1 cellular context compared by ENCODE assay signal in the genomic region with DNA sequence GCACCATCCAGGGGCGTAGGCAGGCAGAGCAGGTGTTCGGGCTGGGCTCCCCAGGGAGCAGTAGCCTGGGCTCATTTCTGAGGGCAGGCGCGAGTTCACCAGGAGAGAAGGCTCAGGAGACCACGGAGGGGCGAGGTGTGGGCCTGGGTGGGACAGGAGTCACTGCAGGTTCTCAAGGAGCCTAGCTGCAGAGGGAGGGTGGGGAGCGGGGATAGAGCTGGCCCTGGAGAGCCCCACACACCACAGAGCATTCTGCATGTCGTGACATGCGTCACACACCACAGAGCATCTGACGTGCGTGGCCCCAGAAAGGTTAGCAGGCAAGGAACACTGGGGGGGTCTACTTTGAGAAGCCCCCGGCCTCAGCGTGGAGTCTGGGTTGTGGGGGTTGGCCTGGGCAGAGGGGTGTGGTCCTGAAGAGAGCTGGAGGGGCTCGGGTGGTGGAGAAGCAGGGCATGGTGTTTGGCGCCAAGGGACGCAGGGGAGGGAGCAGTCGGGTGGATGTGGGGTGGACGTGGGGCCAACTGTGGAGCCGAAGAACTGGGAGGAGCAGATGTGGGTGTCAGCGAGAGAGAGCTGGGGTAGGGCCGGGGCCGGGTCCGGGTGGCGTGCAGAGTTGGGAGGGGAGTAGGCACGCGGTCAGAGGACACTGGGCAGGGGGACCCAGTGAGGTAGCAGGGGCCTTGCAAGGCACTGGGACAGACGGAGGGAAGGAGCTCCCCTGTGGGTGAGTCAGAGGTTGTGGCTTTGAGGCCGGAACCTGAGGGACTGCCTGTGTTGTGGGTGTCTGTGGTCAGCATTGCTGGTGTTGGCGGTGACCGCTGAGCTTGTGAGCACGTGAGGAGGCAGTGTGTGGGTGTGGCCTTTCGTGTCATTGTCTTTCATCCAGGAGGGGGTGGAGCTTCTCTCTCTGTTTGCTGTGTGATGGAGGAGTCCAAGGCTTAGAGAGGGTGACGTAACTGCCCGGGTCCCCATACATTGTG.
A peak's percentile ranks its signal among the peaks of the same experiment; 100 is the strongest.
TF ChIP-seq lines count a peak whose summit lies in the region.

No MANE protein-coding gene starts in this region.

TF ChIP-seq in K562, 482 proteins besides CTCF, POLR2A, EP300 and RAD21 (continued from another document and continues in another):
- no peak for TF ChIP-seq NKRF (IDR thresholded peaks at IDR 0.05; ENCODE audit: borderline replicate concordance)
- TF ChIP-seq GATAD2A (IDR thresholded peaks at IDR 0.05): no peak
- TF ChIP-seq, protein P1, sequence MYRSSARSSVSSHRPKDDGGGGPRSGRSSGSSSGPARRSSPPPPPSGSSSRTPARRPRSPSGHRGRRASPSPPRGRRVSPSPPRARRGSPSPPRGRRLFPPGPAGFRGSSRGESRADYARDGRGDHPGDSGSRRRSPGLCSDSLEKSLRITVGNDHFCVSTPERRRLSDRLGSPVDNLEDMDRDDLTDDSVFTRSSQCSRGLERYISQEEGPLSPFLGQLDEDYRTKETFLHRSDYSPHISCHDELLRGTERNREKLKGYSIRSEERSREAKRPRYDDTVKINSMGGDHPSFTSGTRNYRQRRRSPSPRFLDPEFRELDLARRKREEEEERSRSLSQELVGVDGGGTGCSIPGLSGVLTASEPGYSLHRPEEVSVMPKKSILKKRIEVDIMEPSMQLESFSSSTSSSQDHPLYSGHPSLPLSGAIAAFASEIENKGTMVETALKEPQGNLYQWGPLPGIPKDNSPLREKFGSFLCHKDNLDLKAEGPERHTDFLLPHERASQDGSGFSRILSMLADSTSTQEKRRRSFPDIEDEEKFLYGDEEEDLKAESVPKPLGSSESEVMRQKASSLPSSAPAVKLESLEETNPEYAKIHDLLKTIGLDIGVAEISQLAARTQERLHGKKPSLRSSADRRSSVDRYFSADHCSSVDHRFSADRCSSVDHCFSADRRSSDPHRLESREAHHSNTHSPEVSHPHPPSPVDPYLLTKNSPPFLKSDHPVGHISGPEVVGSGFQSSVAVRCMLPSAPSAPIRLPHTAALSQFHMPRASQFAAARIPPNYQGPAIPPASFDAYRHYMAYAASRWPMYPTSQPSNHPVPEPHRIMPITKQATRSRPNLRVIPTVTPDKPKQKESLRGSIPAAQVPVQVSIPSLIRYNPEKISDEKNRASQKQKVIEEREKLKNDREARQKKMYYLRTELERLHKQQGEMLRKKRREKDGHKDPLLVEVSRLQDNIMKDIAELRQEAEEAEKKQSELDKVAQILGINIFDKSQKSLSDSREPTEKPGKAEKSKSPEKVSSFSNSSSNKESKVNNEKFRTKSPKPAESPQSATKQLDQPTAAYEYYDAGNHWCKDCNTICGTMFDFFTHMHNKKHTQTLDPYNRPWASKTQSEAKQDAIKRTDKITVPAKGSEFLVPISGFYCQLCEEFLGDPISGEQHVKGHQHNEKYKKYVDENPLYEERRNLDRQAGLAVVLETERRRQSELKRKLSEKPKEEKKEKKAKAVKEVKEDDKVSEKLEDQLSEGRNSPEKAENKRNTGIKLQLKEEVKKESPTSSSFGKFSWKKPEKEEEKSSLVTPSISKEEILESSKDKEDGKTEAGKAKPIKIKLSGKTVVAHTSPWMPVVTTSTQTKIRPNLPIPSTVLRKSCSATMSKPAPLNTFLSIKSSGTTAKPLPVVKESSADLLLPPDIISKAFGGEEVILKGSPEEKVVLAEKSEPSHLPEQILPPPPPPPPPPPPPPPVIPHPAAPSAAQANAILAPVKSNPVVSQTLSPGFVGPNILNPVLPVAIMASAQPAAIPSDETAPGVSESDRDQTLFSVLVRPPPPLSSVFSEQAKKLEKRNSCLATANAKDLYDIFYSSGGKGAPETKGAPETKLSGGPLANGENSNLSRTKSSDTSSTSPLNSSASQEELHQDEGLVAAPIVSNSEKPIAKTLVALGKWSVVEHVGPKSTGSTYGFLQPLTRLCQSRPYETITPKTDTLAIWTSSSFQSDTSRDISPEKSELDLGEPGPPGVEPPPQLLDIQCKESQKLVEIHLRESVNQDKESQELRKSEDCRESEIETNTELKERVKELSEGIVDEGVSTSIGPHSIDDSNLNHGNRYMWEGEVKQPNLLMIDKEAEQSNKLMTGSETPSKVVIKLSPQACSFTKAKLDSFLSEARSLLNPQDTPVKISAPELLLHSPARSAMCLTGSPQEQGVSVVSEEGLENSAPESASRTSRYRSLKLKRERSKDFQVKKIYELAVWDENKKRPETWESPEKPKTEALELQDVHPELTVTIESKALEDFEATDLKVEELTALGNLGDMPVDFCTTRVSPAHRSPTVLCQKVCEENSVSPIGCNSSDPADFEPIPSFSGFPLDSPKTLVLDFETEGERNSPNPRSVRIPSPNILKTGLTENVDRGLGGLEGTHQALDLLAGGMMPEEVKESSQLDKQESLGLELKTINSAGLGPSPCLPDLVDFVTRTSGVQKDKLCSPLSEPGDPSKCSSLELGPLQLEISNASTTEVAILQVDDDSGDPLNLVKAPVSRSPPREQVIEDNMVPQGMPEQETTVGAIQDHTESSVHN (IDR thresholded peaks at IDR 0.05; ENCODE audit: borderline replicate concordance in 1 of 2, low read depth in 1 of 2): peak in 1 of 2 experiments; percentile 83; a peak in 2 of 4 replicates
- peak; percentile 43; the same call in 1 of the 2 replicates for TF ChIP-seq POLR2G (IDR thresholded peaks at IDR 0.05; ENCODE audit: low read depth, low read length)
- TF ChIP-seq FOXO4 (CRISPR knock-in tag; IDR thresholded peaks at IDR 0.05): no peak
- no peak for TF ChIP-seq GABPA (tag; conservative IDR thresholded peaks at IDR 0.05; ENCODE audit: low read depth)
- TF ChIP-seq BMI1 (IDR thresholded peaks at IDR 0.05; ENCODE audit: low read length): no peak
- TF ChIP-seq TCF7L2 (IDR thresholded peaks at IDR 0.05; ENCODE audit: low read depth, low read length): no peak
- TF ChIP-seq, protein P2, sequence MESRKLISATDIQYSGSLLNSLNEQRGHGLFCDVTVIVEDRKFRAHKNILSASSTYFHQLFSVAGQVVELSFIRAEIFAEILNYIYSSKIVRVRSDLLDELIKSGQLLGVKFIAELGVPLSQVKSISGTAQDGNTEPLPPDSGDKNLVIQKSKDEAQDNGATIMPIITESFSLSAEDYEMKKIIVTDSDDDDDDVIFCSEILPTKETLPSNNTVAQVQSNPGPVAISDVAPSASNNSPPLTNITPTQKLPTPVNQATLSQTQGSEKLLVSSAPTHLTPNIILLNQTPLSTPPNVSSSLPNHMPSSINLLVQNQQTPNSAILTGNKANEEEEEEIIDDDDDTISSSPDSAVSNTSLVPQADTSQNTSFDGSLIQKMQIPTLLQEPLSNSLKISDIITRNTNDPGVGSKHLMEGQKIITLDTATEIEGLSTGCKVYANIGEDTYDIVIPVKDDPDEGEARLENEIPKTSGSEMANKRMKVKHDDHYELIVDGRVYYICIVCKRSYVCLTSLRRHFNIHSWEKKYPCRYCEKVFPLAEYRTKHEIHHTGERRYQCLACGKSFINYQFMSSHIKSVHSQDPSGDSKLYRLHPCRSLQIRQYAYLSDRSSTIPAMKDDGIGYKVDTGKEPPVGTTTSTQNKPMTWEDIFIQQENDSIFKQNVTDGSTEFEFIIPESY (CRISPR knock-in tag; IDR thresholded peaks at IDR 0.05): no peak
- no peak for TF ChIP-seq ZZZ3 (IDR thresholded peaks at IDR 0.05)
- no peak for TF ChIP-seq MTF1 (CRISPR knock-in tag; IDR thresholded peaks at IDR 0.05; ENCODE audit: borderline replicate concordance)
- peak; percentile 59; the same call in 1 of the 2 replicates for TF ChIP-seq SMARCE1 (IDR thresholded peaks at IDR 0.05)
- no peak for TF ChIP-seq ZNF589 (CRISPR knock-in tag; IDR thresholded peaks at IDR 0.05; ENCODE audit: low read depth)
- TF ChIP-seq RCOR1 (IDR thresholded peaks at IDR 0.05; ENCODE audit: borderline replicate concordance in 1 of 2, low read depth in 2 of 2, low read length in 2 of 2): peak in 1 of 2 experiments; percentile 62; a peak in 1 of 4 replicates
- TF ChIP-seq RFX1 (IDR thresholded peaks at IDR 0.05): no peak
- no peak for TF ChIP-seq FUS (optimal IDR thresholded peaks at IDR 0.05; ENCODE audit: low read depth, low read length)
- no peak for TF ChIP-seq SIN3A (IDR thresholded peaks at IDR 0.05; ENCODE audit: borderline replicate concordance in 2 of 2, control insufficient read depth in 1 of 2, low read depth in 2 of 2, low read length in 2 of 2)
- TF ChIP-seq KLF1 (tag; IDR thresholded peaks at IDR 0.05): no peak
- TF ChIP-seq SRSF7 (optimal IDR thresholded peaks at IDR 0.05; ENCODE audit: low read depth, low read length): no peak
- TF ChIP-seq KLF10 (CRISPR knock-in tag; IDR thresholded peaks at IDR 0.05): no peak
- TF ChIP-seq SPI1 (IDR thresholded peaks at IDR 0.05; ENCODE audit: borderline replicate concordance, low read depth, low read length): no peak
- no peak for TF ChIP-seq FOXJ3 (CRISPR knock-in tag; IDR thresholded peaks at IDR 0.05)
- no peak for TF ChIP-seq MED1 (CRISPR knock-in tag; IDR thresholded peaks at IDR 0.05; ENCODE audit: borderline replicate concordance)
- no peak for TF ChIP-seq CHD2 (IDR thresholded peaks at IDR 0.05; ENCODE audit: low read depth, low read length)
- no peak for TF ChIP-seq PRMT5 (CRISPR knock-in tag; IDR thresholded peaks at IDR 0.05)
- no peak for TF ChIP-seq MCM3 (IDR thresholded peaks at IDR 0.05)
- no peak for TF ChIP-seq KHSRP (IDR thresholded peaks at IDR 0.05)
- TF ChIP-seq FOXM1 (IDR thresholded peaks at IDR 0.05; ENCODE audit: low read depth): no peak
- no peak for TF ChIP-seq FOXM1 (CRISPR knock-in tag; IDR thresholded peaks at IDR 0.05; ENCODE audit: low read depth)
- TF ChIP-seq TEAD4 (IDR thresholded peaks at IDR 0.05; ENCODE audit: low read length): peak; percentile 67; the same call in 1 of the 2 replicates
- 0 out of 2 replicates have a peak, but pooled peaks have one; percentile 44 for TF ChIP-seq TEAD4 (CRISPR knock-in tag; IDR thresholded peaks at IDR 0.05; ENCODE audit: borderline replicate concordance)
- TF ChIP-seq, protein P3, sequence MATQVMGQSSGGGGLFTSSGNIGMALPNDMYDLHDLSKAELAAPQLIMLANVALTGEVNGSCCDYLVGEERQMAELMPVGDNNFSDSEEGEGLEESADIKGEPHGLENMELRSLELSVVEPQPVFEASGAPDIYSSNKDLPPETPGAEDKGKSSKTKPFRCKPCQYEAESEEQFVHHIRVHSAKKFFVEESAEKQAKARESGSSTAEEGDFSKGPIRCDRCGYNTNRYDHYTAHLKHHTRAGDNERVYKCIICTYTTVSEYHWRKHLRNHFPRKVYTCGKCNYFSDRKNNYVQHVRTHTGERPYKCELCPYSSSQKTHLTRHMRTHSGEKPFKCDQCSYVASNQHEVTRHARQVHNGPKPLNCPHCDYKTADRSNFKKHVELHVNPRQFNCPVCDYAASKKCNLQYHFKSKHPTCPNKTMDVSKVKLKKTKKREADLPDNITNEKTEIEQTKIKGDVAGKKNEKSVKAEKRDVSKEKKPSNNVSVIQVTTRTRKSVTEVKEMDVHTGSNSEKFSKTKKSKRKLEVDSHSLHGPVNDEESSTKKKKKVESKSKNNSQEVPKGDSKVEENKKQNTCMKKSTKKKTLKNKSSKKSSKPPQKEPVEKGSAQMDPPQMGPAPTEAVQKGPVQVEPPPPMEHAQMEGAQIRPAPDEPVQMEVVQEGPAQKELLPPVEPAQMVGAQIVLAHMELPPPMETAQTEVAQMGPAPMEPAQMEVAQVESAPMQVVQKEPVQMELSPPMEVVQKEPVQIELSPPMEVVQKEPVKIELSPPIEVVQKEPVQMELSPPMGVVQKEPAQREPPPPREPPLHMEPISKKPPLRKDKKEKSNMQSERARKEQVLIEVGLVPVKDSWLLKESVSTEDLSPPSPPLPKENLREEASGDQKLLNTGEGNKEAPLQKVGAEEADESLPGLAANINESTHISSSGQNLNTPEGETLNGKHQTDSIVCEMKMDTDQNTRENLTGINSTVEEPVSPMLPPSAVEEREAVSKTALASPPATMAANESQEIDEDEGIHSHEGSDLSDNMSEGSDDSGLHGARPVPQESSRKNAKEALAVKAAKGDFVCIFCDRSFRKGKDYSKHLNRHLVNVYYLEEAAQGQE (CRISPR knock-in tag; IDR thresholded peaks at IDR 0.05; ENCODE audit: low read depth): no peak
- TF ChIP-seq, protein P4, sequence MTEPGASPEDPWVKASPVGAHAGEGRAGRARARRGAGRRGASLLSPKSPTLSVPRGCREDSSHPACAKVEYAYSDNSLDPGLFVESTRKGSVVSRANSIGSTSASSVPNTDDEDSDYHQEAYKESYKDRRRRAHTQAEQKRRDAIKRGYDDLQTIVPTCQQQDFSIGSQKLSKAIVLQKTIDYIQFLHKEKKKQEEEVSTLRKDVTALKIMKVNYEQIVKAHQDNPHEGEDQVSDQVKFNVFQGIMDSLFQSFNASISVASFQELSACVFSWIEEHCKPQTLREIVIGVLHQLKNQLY (CRISPR knock-in tag; conservative IDR thresholded peaks at IDR 0.05): no peak
- TF ChIP-seq ARHGAP35 (IDR thresholded peaks at IDR 0.05; ENCODE audit: partially characterized antibody): no peak
- TF ChIP-seq ZNF511 (CRISPR knock-in tag; IDR thresholded peaks at IDR 0.05): peak; percentile 30; the same call in 1 of the 2 replicates
- no peak for TF ChIP-seq ZKSCAN1 (IDR thresholded peaks at IDR 0.05; ENCODE audit: low read depth, low read length)
- no peak for TF ChIP-seq RB1 (IDR thresholded peaks at IDR 0.05; ENCODE audit: low read depth)
